Comparison of ENCODE assay signal across 12 cellular contexts in genomic region chr3:73070675-73071575, GRCh38. TPM values are rescaled to one million over a fixed set of nuclear protein-coding genes. Genes with fewer than 3 reads are reported as not detected.
A peak's percentile ranks its signal among the peaks of the same experiment; 100 is the strongest.
DNase-seq lines count a peak whose midpoint lies in the region; ATAC-seq, FAIRE-seq and TF ChIP-seq lines count a peak whose summit lies in the region.
"Had no signal": no experiment of that assay in that cellular context is flagged by ENCODE, and none has a peak within 500 bp of the region (broad histone marks: within the 10 kb centered on the region; RNA-seq: fewer than 3 reads in every experiment).

No MANE protein-coding gene starts in this region.

- TF ChIP-seq EP300 in A549 (IDR thresholded peaks at IDR 0.05): no peak

- FAIRE-seq in A549 (lab: Jason Lieb, UNC): peak; percentile 28

- TF ChIP-seq CTCF in A549 (IDR thresholded peaks at IDR 0.05) (no peak), WTC11 (IDR thresholded peaks at IDR 0.05) (no peak), fibroblast of villous mesenchyme (IDR thresholded peaks at IDR 0.05; ENCODE audit: insufficient read depth, low read depth, low read length) (no peak), adrenal gland (IDR thresholded peaks at IDR 0.05) (no peak)

- H3K36me3 ChIP-seq in adrenal gland (replicated peaks in 1 of 2): peaks cover 0 to 6% of the 10 kb centered on the region in 2 donors

- H3K4me3 Mint-ChIP-seq in WTC11: no peak overlapping the region
- H3K4me3 Mint-ChIP-seq: activated naive CD4-positive, alpha-beta T cell treated with anti-CD3 and anti-CD28 coated beads, Interleukin-2, amount 10 ng/mL, durations not matched to agents 7 days and 5 days had no signal

- no peak overlapping the region for H3K4me2 ChIP-seq in A549

- H3K36me3 Mint-ChIP-seq in WTC11: peaks cover 6% of the 10 kb centered on the region; the same call in 1 of the 2 replicates

- DNase-seq in A549 (ENCODE audit: low read depth in 1 of 2, low spot score in 1 of 2) (no peak), EH (ENCODE audit: low read depth) (peak; percentile 72), WTC11 (ENCODE audit: low spot score) (no peak), fibroblast of villous mesenchyme (ENCODE audit: low read depth) (peak; percentile 25), SKM-1 treated with dmso at 0.1 percent for 144 hours (lab: John Stamatoyannopoulos, UW; ENCODE audit: unreplicated experiment) (no peak), adrenal gland (no peak)
- no peak for DNase-seq in activated CD4-positive, alpha-beta T cell treated with anti-CD3 and anti-CD28 coated beads, Interleukin-2, amount 50 U/mL, for 4 hours
- DNase-seq: activated CD4-positive, alpha-beta T cell treated with anti-CD3 and anti-CD28 coated beads for 4 hours; activated naive CD4-positive, alpha-beta T cell treated with anti-CD3 and anti-CD28 coated beads, Interleukin-2, amount 10 ng/mL, durations not matched to agents 7 days and 5 days; MG63; tibial artery had no signal

- POLR2A ChIA-PET in A549 (lab: Yijun Ruan, JAX): no interaction called here
- POLR2A ChIA-PET in WTC11 (lab: Charles Lee): no interaction called here

- H3K27ac ChIP-seq in A549 (no peak overlapping the region), adrenal gland (no peak overlapping the region)
- H3K27ac ChIP-seq: tibial artery had no signal

- intact Hi-C loops in adrenal gland (cut with DNase I): no loop called here

- peaks cover 31% of the 10 kb centered on the region for H3K4me1 Mint-ChIP-seq in WTC11

- ATAC-seq in A549: peak; percentile 49 to 55; a peak in 5 of 6 replicates
- peak; percentile 62 for ATAC-seq in WTC11
- no peak for ATAC-seq in HG03045 (IDR thresholded peaks at IDR 0.05; ENCODE audit: unreplicated experiment)

- CTCF ChIA-PET in A549 (lab: Yijun Ruan, JAX) (interaction anchor here (0.9 to 1.6 kb wide), 3 partner anchors 15 to 211 kb away, joined by 3 to 4 read pairs (median 3); no protein-coding TSS in a partner anchor), WTC11 (lab: Charles Lee) (no interaction called here)

- H3K4me3 ChIP-seq in A549: no peak overlapping the region
- no peak overlapping the region for H3K4me3 ChIP-seq in fibroblast of villous mesenchyme (ENCODE audit: low read depth, low read length)
- H3K4me3 ChIP-seq in adrenal gland: no peak overlapping the region
- H3K4me3 ChIP-seq: MG63, tibial artery had no signal

- H3K9me3 Mint-ChIP-seq in WTC11: no peaks in the 10 kb centered on the region
- H3K9me3 Mint-ChIP-seq: activated naive CD4-positive, alpha-beta T cell treated with anti-CD3 and anti-CD28 coated beads, Interleukin-2, amount 10 ng/mL, durations not matched to agents 7 days and 5 days had no signal

- H3K9me3 ChIP-seq in A549 (no peaks in the 10 kb centered on the region), adrenal gland (replicated peaks in 1 of 3) (no peaks in the 10 kb centered on the region)
- H3K9me3 ChIP-seq: MG63, tibial artery had no signal

- no peaks in the 10 kb centered on the region for H3K27me3 ChIP-seq in adrenal gland
- H3K27me3 ChIP-seq: MG63, tibial artery had no signal

- no peak for TF ChIP-seq RAD21 in A549 (conservative IDR thresholded peaks at IDR 0.05 in 1 of 2, IDR thresholded peaks at IDR 0.05 in 1 of 2)

- WGBS in A549 (ENCODE audit: missing lambda C conversion rate): 47% methylated on average over 6 of the region's 6 CpGs
- 62 to 70% (median 66%) methylated on average over 6 of the region's 6 CpGs for WGBS in adrenal gland, 4 donors

- H3K27ac Mint-ChIP-seq in WTC11: peak overlapping the region; percentile 6
- H3K27ac Mint-ChIP-seq: activated naive CD4-positive, alpha-beta T cell treated with anti-CD3 and anti-CD28 coated beads, Interleukin-2, amount 10 ng/mL, durations not matched to agents 7 days and 5 days had no signal

- no peaks in the 10 kb centered on the region for H3K27me3 Mint-ChIP-seq in WTC11 (ENCODE audit: low read depth)
- H3K27me3 Mint-ChIP-seq: activated naive CD4-positive, alpha-beta T cell treated with anti-CD3 and anti-CD28 coated beads, Interleukin-2, amount 10 ng/mL, durations not matched to agents 7 days and 5 days had no signal

- TF ChIP-seq POLR2A in A549 (IDR thresholded peaks at IDR 0.05; ENCODE audit: low read length): no peak
- no peak for TF ChIP-seq POLR2A in adrenal gland (IDR thresholded peaks at IDR 0.05)

- H3K4me1 ChIP-seq in A549 (no peaks in the 10 kb centered on the region), adrenal gland (replicated peaks in 1 of 2) (no peaks in the 10 kb centered on the region)

TF ChIP-seq in A549, 52 proteins besides CTCF, POLR2A, EP300 and RAD21 (continues in another document):
- TF ChIP-seq EHMT2 (IDR thresholded peaks at IDR 0.05; ENCODE audit: low read depth) (no peak), REST (IDR thresholded peaks at IDR 0.05) (no peak), CHD2 (IDR thresholded peaks at IDR 0.05; ENCODE audit: low read length, partially characterized antibody) (no peak)

TF ChIP-seq in WTC11, 78 proteins besides CTCF, POLR2A, EP300 and RAD21:
- no peak for TF ChIP-seq NFE2L1 (CRISPR knock-in tag; IDR thresholded peaks at IDR 0.05)
- TF ChIP-seq ZNF263 (CRISPR knock-in tag; IDR thresholded peaks at IDR 0.05; ENCODE audit: low read depth): no peak
- no peak for TF ChIP-seq TCF7 (CRISPR knock-in tag; IDR thresholded peaks at IDR 0.05; ENCODE audit: low read depth)
- TF ChIP-seq CREB1 (CRISPR knock-in tag; IDR thresholded peaks at IDR 0.05): no peak
- no peak for TF ChIP-seq ATF3 (CRISPR knock-in tag; conservative IDR thresholded peaks at IDR 0.05)
- no peak for TF ChIP-seq MYBL2 (CRISPR knock-in tag; IDR thresholded peaks at IDR 0.05)
- no peak for TF ChIP-seq PRDM15 (CRISPR knock-in tag; IDR thresholded peaks at IDR 0.05)
- no peak for TF ChIP-seq JUN (CRISPR knock-in tag; IDR thresholded peaks at IDR 0.05)

RNA-seq across cellular contexts. Expression of gene EBLN2, which starts 9.5 kb away (rescaled TPM):
- polyA plus RNA-seq in A549 (2011; rRNA removed) (3.0 and 4.1 TPM in 2 replicates), A549 (2017; fragmentation: RNase III; extraction: RNeasy Plus Mini Kit Qiagen cat#74134 plus additional on column Dnase treatment) (1.4 to 1.8 TPM (median 1.4 TPM) in 3 replicates), adrenal gland (1 to 10 TPM in 1 of 3 donors, under 1 TPM in 2; 0.27 to 1.4 (median 0.56) TPM)
- 0.35 and 0.46 TPM in 2 replicates for polyA plus RNA-seq in A549 (2012; cell fraction: cytosol; rRNA removed)
- 1.9 and 2.3 TPM in 2 replicates for polyA plus RNA-seq in A549 (2012; cell fraction: nucleus; rRNA removed)
- polyA minus RNA-seq in A549 (2011; rRNA and poly(A)+ RNA removed): 7.7 and 7.9 TPM in 2 replicates
- total RNA-seq in WTC11 (2021) (2.3 to 4.3 TPM (median 3.1 TPM) in 3 replicates), fibroblast of villous mesenchyme (4.8 and 8.6 TPM in 2 replicates), adrenal gland (1 to 10 TPM in 6 of 8 donors, under 1 TPM in 2; 0.30 to 8.7 (median 2.6) TPM)

Comparison
In these comparisons a context has a peak if more than half of its experiments do, and no peak if none do; other contexts are left out.
1. DNase-seq: peak in EH (single experiment) and fibroblast of villous mesenchyme (single experiment); none in A549 (0 of 2), WTC11 (single experiment), activated CD4-positive, alpha-beta T cell treated with anti-CD3 and anti-CD28 coated beads, Interleukin-2, amount 50 U/mL, for 4 hours (0 of 2), SKM-1 treated with dmso at 0.1 percent for 144 hours (single experiment) and adrenal gland (0 of 7).